Comparison of ENCODE assay signal across 8 cellular contexts in genomic region chr11:96254087-96254486, GRCh38.
DNase-seq lines count a peak whose midpoint lies in the region; ATAC-seq and TF ChIP-seq lines count a peak whose summit lies in the region.

No MANE protein-coding gene starts in this region.

- H3K9me3 ChIP-seq in CD4-positive, alpha-beta T cell (ENCODE audit: control insufficient read depth, low read length): no peaks in the 10 kb centered on the region

- peak; percentile 15 for ATAC-seq in CD4-positive, alpha-beta T cell (ENCODE audit: poor library complexity)
- ATAC-seq in GM19452 (IDR thresholded peaks at IDR 0.05; ENCODE audit: unreplicated experiment) (peak; percentile 42), HG03521 (IDR thresholded peaks at IDR 0.05; ENCODE audit: unreplicated experiment) (peak; percentile 44)
- ATAC-seq in naive thymus-derived CD8-positive, alpha-beta T cell: peak in 1 of 2 donors; percentile 17

- CTCF ChIA-PET in CD4-positive, alpha-beta T cell (lab: Charles Lee): interaction anchor here (0.6 to 4.7 kb wide), 5 partner anchors 10 to 89 kb away, joined by 3 to 23 read pairs (median 4); partner anchors contain the start of gene MAML2

- peak overlapping the region; percentile 99 for H3K27ac Mint-ChIP-seq in CD4-positive, alpha-beta T cell
- H3K27ac Mint-ChIP-seq in naive thymus-derived CD8-positive, alpha-beta T cell: peak overlapping the region; percentile 83 to 100 (median 98)

- TF ChIP-seq CTCF in CD4-positive, alpha-beta T cell (IDR thresholded peaks at IDR 0.05): no peak

- no peaks in the 10 kb centered on the region for H3K9me3 Mint-ChIP-seq in CD4-positive, alpha-beta T cell
- peaks cover 0 to 18% (median 0%) of the 10 kb centered on the region in 9 donors for H3K9me3 Mint-ChIP-seq in naive thymus-derived CD8-positive, alpha-beta T cell

- H3K36me3 Mint-ChIP-seq in CD4-positive, alpha-beta T cell (ENCODE audit: low read depth): peaks cover 30% of the 10 kb centered on the region
- peaks cover 8 to 13% (median 8%) of the 10 kb centered on the region in 3 donors for H3K36me3 Mint-ChIP-seq in naive thymus-derived CD8-positive, alpha-beta T cell

- H3K4me3 Mint-ChIP-seq in CD4-positive, alpha-beta T cell: peak overlapping the region; percentile 81
- H3K4me3 Mint-ChIP-seq in naive thymus-derived CD8-positive, alpha-beta T cell: peak overlapping the region; percentile 34 to 85 (median 80)

- H3K27ac ChIP-seq in CD4-positive, alpha-beta T cell (ENCODE audit: low read depth, low read length): peak overlapping the region; percentile 53

- intact Hi-C loops in CD4-positive, alpha-beta T cell (cut with DNase I, micrococcal nuclease): loop anchor here (1.0 to 5.0 kb wide), 3 partner anchors 11 to 78 kb away; no protein-coding TSS in a partner anchor

- DNase-seq in CD4-positive, alpha-beta T cell: peak in 3 of 10 experiments; percentile 21 to 26 (median 25)
- DNase-seq in astrocyte of the hippocampus (ENCODE audit: low read depth, low spot score) (peak; percentile 75), SHP77 treated with DMSO at 0.1 percent for 48 hours (lab: John Stamatoyannopoulos, UW) (no peak), kidney tubule cell (ENCODE audit: low spot score) (no peak), NOMO-1 (lab: John Stamatoyannopoulos, UW; ENCODE audit: unreplicated experiment in 2 of 2) (no peak)
- DNase-seq in naive thymus-derived CD8-positive, alpha-beta T cell: peak in 5 of 10 donors; percentile 16 to 54 (median 35)

- H3K4me1 Mint-ChIP-seq in CD4-positive, alpha-beta T cell (ENCODE audit: low read depth): peaks cover 92% of the 10 kb centered on the region
- H3K4me1 Mint-ChIP-seq in naive thymus-derived CD8-positive, alpha-beta T cell: peaks cover 51 to 95% (median 92%) of the 10 kb centered on the region in 4 donors

- H3K27me3 Mint-ChIP-seq in CD4-positive, alpha-beta T cell: no peaks in the 10 kb centered on the region
- H3K27me3 Mint-ChIP-seq in naive thymus-derived CD8-positive, alpha-beta T cell: no peaks in the 10 kb centered on the region

- H3K27me3 ChIP-seq in CD4-positive, alpha-beta T cell (ENCODE audit: control insufficient read depth, insufficient read depth, low read length): no peaks in the 10 kb centered on the region

- POLR2A ChIA-PET in CD4-positive, alpha-beta T cell (lab: Charles Lee): interaction anchor here (0.6 to 6.2 kb wide), 9 partner anchors 11 to 240 kb away, joined by 3 to 33 read pairs (median 5); partner anchors contain the start of gene MAML2
- POLR2A ChIA-PET in naive thymus-derived CD8-positive, alpha-beta T cell (lab: Charles Lee): interaction anchor here (1.1 to 4.5 kb wide), 9 partner anchors 9 to 86 kb away, joined by 3 to 28 read pairs (median 9); no protein-coding TSS in a partner anchor
